1 cellular context compared by ENCODE assay signal in the genomic region with DNA sequence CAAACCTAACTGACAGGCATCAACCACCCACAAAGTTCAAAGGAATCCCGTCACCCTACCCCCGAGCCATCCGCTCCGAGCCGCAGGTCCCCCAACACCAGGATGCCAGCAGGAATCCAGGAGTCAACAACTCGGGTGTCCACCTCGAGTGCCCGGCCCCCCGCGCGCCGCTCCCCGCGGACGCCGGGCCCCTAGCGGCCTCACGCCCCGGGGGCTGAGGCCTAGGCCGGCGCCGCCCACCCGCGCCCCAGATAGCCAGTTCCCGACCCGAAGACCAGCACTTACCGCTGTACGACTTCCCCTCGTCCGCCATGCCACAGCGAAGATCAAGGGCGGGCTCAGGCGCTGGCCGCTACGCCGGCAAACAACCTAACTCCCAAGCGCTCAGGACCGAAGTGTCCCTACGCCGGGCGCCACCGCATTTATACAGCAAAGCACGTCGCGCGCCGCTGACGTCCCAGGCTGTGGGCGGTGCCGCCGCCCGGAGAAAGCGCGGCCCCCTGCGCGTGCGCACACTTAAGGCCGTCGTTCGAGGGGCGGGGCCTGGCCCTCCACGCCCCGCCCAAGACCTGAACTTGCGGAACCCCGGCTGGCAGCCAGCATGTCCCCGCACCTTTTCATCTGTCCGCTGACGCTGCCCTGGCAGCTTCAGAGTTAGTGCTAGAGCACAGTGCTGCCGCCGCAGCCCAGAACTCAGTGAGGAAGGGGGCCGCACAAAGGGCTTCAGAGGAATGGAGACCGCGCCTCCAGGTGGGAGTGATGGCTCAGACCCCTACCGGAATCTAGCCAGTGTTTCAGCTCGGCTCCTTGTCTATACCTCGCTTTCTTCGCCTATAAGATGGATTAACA.
TF ChIP-seq lines count a peak whose summit lies in the region.

TSS of gene NXF1 (minus strand) at position 397 of the 849 bp plus-strand sequence. CDS start at position 313, 84 bp downstream.

TF ChIP-seq in HEK293, 187 proteins besides CTCF, POLR2A, EP300 and RAD21 (continued from another document and continues in another):
- TF ChIP-seq, protein P1, sequence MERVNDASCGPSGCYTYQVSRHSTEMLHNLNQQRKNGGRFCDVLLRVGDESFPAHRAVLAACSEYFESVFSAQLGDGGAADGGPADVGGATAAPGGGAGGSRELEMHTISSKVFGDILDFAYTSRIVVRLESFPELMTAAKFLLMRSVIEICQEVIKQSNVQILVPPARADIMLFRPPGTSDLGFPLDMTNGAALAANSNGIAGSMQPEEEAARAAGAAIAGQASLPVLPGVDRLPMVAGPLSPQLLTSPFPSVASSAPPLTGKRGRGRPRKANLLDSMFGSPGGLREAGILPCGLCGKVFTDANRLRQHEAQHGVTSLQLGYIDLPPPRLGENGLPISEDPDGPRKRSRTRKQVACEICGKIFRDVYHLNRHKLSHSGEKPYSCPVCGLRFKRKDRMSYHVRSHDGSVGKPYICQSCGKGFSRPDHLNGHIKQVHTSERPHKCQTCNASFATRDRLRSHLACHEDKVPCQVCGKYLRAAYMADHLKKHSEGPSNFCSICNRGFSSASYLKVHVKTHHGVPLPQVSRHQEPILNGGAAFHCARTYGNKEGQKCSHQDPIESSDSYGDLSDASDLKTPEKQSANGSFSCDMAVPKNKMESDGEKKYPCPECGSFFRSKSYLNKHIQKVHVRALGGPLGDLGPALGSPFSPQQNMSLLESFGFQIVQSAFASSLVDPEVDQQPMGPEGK (tag by site-specific recombination; IDR thresholded peaks at IDR 0.05), result peak; percentile 46; the same call in 1 of the 2 replicates
- TF ChIP-seq ZNF600 (tag by site-specific recombination; IDR thresholded peaks at IDR 0.05) (no peak), ZNF221 (tag by site-specific recombination; IDR thresholded peaks at IDR 0.05; ENCODE audit: borderline replicate concordance) (no peak), ZNF785 (tag by site-specific recombination; IDR thresholded peaks at IDR 0.05) (no peak), ZNF704 (tag by site-specific recombination; IDR thresholded peaks at IDR 0.05) (no peak), ZNF140 (tag by site-specific recombination; IDR thresholded peaks at IDR 0.05) (no peak), ZNF335 (tag by site-specific recombination; conservative IDR thresholded peaks at IDR 0.05) (0 out of 2 replicates have a peak, but pooled peaks have one; percentile 38), ZNF473 (tag by site-specific recombination; IDR thresholded peaks at IDR 0.05) (no peak), ZSCAN23 (tag by site-specific recombination; IDR thresholded peaks at IDR 0.05) (no peak), AEBP2 (tag by site-specific recombination; IDR thresholded peaks at IDR 0.05; ENCODE audit: borderline replicate concordance) (no peak), ZNF654 (tag by site-specific recombination; IDR thresholded peaks at IDR 0.05; ENCODE audit: low read depth) (no peak), ZNF488 (tag by site-specific recombination; IDR thresholded peaks at IDR 0.05) (no peak), ZBTB17 (tag by site-specific recombination; IDR thresholded peaks at IDR 0.05) (0 out of 2 replicates have a peak, but pooled peaks have one; percentile 4), SCRT1 (tag by site-specific recombination; IDR thresholded peaks at IDR 0.05; ENCODE audit: borderline replicate concordance) (no peak), HOXC10 (CRISPR knock-in tag; IDR thresholded peaks at IDR 0.05) (0 out of 2 replicates have a peak, but pooled peaks have one; percentile 65), ZNF664 (tag by site-specific recombination; IDR thresholded peaks at IDR 0.05) (no peak), ZSCAN30 (tag by site-specific recombination; IDR thresholded peaks at IDR 0.05) (no peak; the same call in 1 of the 2 replicates), KLF16 (tag by site-specific recombination; IDR thresholded peaks at IDR 0.05) (peak; percentile 87), ZNF629 (tag by site-specific recombination; IDR thresholded peaks at IDR 0.05) (peak; percentile 75), ZNF302 (tag by site-specific recombination; IDR thresholded peaks at IDR 0.05; ENCODE audit: low read depth) (no peak), ZBTB10 (tag by site-specific recombination; IDR thresholded peaks at IDR 0.05) (no peak), ZNF23 (tag by site-specific recombination; IDR thresholded peaks at IDR 0.05; ENCODE audit: borderline replicate concordance) (no peak), ZNF837 (tag by site-specific recombination; IDR thresholded peaks at IDR 0.05) (no peak), YY1 (tag by site-specific recombination; IDR thresholded peaks at IDR 0.05) (peak; percentile 57; the same call in 1 of the 2 replicates), ELK4 (IDR thresholded peaks at IDR 0.05; ENCODE audit: borderline replicate concordance, low read depth, low read length) (no peak), ZFHX2 (tag by site-specific recombination; conservative IDR thresholded peaks at IDR 0.05) (peak; percentile 73), SCRT2 (tag by site-specific recombination; IDR thresholded peaks at IDR 0.05) (no peak), MEIS1 (CRISPR knock-in tag; IDR thresholded peaks at IDR 0.05; ENCODE audit: borderline replicate concordance) (no peak)
- TF ChIP-seq, protein P2, sequence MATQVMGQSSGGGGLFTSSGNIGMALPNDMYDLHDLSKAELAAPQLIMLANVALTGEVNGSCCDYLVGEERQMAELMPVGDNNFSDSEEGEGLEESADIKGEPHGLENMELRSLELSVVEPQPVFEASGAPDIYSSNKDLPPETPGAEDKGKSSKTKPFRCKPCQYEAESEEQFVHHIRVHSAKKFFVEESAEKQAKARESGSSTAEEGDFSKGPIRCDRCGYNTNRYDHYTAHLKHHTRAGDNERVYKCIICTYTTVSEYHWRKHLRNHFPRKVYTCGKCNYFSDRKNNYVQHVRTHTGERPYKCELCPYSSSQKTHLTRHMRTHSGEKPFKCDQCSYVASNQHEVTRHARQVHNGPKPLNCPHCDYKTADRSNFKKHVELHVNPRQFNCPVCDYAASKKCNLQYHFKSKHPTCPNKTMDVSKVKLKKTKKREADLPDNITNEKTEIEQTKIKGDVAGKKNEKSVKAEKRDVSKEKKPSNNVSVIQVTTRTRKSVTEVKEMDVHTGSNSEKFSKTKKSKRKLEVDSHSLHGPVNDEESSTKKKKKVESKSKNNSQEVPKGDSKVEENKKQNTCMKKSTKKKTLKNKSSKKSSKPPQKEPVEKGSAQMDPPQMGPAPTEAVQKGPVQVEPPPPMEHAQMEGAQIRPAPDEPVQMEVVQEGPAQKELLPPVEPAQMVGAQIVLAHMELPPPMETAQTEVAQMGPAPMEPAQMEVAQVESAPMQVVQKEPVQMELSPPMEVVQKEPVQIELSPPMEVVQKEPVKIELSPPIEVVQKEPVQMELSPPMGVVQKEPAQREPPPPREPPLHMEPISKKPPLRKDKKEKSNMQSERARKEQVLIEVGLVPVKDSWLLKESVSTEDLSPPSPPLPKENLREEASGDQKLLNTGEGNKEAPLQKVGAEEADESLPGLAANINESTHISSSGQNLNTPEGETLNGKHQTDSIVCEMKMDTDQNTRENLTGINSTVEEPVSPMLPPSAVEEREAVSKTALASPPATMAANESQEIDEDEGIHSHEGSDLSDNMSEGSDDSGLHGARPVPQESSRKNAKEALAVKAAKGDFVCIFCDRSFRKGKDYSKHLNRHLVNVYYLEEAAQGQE (tag by site-specific recombination; IDR thresholded peaks at IDR 0.05), result 0 out of 2 replicates have a peak, but pooled peaks have one; percentile 18
- TF ChIP-seq, protein P3, sequence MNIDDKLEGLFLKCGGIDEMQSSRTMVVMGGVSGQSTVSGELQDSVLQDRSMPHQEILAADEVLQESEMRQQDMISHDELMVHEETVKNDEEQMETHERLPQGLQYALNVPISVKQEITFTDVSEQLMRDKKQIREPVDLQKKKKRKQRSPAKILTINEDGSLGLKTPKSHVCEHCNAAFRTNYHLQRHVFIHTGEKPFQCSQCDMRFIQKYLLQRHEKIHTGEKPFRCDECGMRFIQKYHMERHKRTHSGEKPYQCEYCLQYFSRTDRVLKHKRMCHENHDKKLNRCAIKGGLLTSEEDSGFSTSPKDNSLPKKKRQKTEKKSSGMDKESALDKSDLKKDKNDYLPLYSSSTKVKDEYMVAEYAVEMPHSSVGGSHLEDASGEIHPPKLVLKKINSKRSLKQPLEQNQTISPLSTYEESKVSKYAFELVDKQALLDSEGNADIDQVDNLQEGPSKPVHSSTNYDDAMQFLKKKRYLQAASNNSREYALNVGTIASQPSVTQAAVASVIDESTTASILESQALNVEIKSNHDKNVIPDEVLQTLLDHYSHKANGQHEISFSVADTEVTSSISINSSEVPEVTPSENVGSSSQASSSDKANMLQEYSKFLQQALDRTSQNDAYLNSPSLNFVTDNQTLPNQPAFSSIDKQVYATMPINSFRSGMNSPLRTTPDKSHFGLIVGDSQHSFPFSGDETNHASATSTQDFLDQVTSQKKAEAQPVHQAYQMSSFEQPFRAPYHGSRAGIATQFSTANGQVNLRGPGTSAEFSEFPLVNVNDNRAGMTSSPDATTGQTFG (tag by site-specific recombination; IDR thresholded peaks at IDR 0.05; ENCODE audit: borderline replicate concordance), result no peak
- TF ChIP-seq, protein P4, sequence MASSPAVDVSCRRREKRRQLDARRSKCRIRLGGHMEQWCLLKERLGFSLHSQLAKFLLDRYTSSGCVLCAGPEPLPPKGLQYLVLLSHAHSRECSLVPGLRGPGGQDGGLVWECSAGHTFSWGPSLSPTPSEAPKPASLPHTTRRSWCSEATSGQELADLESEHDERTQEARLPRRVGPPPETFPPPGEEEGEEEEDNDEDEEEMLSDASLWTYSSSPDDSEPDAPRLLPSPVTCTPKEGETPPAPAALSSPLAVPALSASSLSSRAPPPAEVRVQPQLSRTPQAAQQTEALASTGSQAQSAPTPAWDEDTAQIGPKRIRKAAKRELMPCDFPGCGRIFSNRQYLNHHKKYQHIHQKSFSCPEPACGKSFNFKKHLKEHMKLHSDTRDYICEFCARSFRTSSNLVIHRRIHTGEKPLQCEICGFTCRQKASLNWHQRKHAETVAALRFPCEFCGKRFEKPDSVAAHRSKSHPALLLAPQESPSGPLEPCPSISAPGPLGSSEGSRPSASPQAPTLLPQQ (tag by site-specific recombination; IDR thresholded peaks at IDR 0.05), result peak; percentile 30; the same call in 1 of the 2 replicates
- TF ChIP-seq, protein P5, sequence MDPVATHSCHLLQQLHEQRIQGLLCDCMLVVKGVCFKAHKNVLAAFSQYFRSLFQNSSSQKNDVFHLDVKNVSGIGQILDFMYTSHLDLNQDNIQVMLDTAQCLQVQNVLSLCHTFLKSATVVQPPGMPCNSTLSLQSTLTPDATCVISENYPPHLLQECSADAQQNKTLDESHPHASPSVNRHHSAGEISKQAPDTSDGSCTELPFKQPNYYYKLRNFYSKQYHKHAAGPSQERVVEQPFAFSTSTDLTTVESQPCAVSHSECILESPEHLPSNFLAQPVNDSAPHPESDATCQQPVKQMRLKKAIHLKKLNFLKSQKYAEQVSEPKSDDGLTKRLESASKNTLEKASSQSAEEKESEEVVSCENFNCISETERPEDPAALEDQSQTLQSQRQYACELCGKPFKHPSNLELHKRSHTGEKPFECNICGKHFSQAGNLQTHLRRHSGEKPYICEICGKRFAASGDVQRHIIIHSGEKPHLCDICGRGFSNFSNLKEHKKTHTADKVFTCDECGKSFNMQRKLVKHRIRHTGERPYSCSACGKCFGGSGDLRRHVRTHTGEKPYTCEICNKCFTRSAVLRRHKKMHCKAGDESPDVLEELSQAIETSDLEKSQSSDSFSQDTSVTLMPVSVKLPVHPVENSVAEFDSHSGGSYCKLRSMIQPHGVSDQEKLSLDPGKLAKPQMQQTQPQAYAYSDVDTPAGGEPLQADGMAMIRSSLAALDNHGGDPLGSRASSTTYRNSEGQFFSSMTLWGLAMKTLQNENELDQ (tag by site-specific recombination; IDR thresholded peaks at IDR 0.05; ENCODE audit: low read depth), result no peak
